In genomic region chr4:39855909-39856512, GRCh38 we compare ENCODE assay signal across 14 cellular contexts.
DNase-seq lines count a peak whose midpoint lies in the region; ATAC-seq and TF ChIP-seq lines count a peak whose summit lies in the region.
"Had no signal": no experiment of that assay in that cellular context is flagged by ENCODE, and none has a peak within 500 bp of the region (broad histone marks: within the 10 kb centered on the region; RNA-seq: fewer than 3 reads in every experiment).

No MANE protein-coding gene starts in this region.

- no peak for TF ChIP-seq POLR2A in Peyer's patch (IDR thresholded peaks at IDR 0.05)

- no peak for TF ChIP-seq CTCF in RWPE2 (IDR thresholded peaks at IDR 0.05; ENCODE audit: poor library complexity, severe bottlenecking)
- TF ChIP-seq CTCF in fibroblast of lung (conservative IDR thresholded peaks at IDR 0.05 in 1 of 2, IDR thresholded peaks at IDR 0.05 in 1 of 2; ENCODE audit: low read depth in 1 of 2, low read length in 2 of 2), result no peak
- TF ChIP-seq CTCF in Peyer's patch (IDR thresholded peaks at IDR 0.05), result no peak

- peak; percentile 53; the same call in 2 of the 3 replicates for ATAC-seq in RWPE2 (ENCODE audit: low read depth)
- no peak for ATAC-seq in HG02870 (IDR thresholded peaks at IDR 0.05; ENCODE audit: unreplicated experiment)
- ATAC-seq in HG03045 (IDR thresholded peaks at IDR 0.05; ENCODE audit: unreplicated experiment), result no peak
- ATAC-seq: activated CD4-positive, CD25-positive, alpha-beta regulatory T cell treated with anti-CD3 and anti-CD28 coated beads, Interleukin-2, amount 50 U/mL, for 24 hours; Right ventricle myocardium inferior had no signal

- no peak overlapping the region for H3K9ac ChIP-seq in fibroblast of lung (ENCODE audit: insufficient read depth, low read length)
- H3K9ac ChIP-seq: KMS-11 had no signal

- H3K36me3 ChIP-seq in RWPE2 (ENCODE audit: low read depth) (peaks cover 81% of the 10 kb centered on the region), fibroblast of lung (ENCODE audit: control insufficient read depth, insufficient read depth, low read length) (peaks cover 4% of the 10 kb centered on the region), Peyer's patch (peaks cover 0 to 69% (median 0%) of the 10 kb centered on the region in 3 donors)

- no peak overlapping the region for H3K4me2 ChIP-seq in fibroblast of lung (ENCODE audit: extremely low read depth, insufficient read depth, low read length)
- H3K4me2 ChIP-seq: KMS-11 had no signal

- H3K9me3 ChIP-seq in RWPE2 (ENCODE audit: severe bottlenecking) (peaks cover 8% of the 10 kb centered on the region), fibroblast of lung (ENCODE audit: control insufficient read depth, insufficient read depth, low read depth, low read length) (no peaks in the 10 kb centered on the region), Peyer's patch (no peaks in the 10 kb centered on the region)
- H3K9me3 ChIP-seq: testis had no signal

- H3K4me1 ChIP-seq in RWPE2 (ENCODE audit: insufficient read depth, poor library complexity, severe bottlenecking) (no peaks in the 10 kb centered on the region), fibroblast of lung (ENCODE audit: control insufficient read depth, extremely low read depth, insufficient read depth, low read length) (no peaks in the 10 kb centered on the region), Peyer's patch (no peaks in the 10 kb centered on the region)
- H3K4me1 ChIP-seq: testis had no signal

- H3K4me3 ChIP-seq in RWPE2 (ENCODE audit: severe bottlenecking) (no peak overlapping the region), fibroblast of lung (replicated peaks in 1 of 4; ENCODE audit: control extremely low read depth in 1 of 4, insufficient read depth in 1 of 4, low read depth in 3 of 4, low read length in 4 of 4) (no peak overlapping the region), Peyer's patch (no peak overlapping the region)
- H3K4me3 ChIP-seq: testis had no signal

- no peaks in the 10 kb centered on the region for H3K79me2 ChIP-seq in fibroblast of lung (ENCODE audit: control insufficient read depth, insufficient read depth, low read length)

- no peak overlapping the region for H2AFZ ChIP-seq in fibroblast of lung (ENCODE audit: low read length)

- DNase-seq in A172 (ENCODE audit: low spot score) (peak; percentile 75), H4 (ENCODE audit: low spot score) (peak; percentile 12), RWPE2 (ENCODE audit: low spot score) (no peak), fibroblast of lung (ENCODE audit: low read depth in 2 of 2) (peak; percentile 37 to 45), Peyer's patch (no peak), DMS 273 (lab: John Stamatoyannopoulos, UW; ENCODE audit: unreplicated experiment) (no peak)
- DNase-seq: GF-D8, hippocampal formation, testis had no signal

- H3K27ac ChIP-seq in RWPE2 (ENCODE audit: poor library complexity, severe bottlenecking) (peak overlapping the region; percentile 20), fibroblast of lung (ENCODE audit: insufficient read depth, low read length) (no peak overlapping the region), Peyer's patch (no peak overlapping the region)
- H3K27ac ChIP-seq: KMS-11, testis had no signal

- H3K27me3 ChIP-seq in RWPE2 (ENCODE audit: insufficient read depth, poor library complexity, severe bottlenecking) (no peaks in the 10 kb centered on the region), fibroblast of lung (ENCODE audit: control insufficient read depth, insufficient read depth, low read length) (no peaks in the 10 kb centered on the region), Peyer's patch (no peaks in the 10 kb centered on the region)
- H3K27me3 ChIP-seq: testis had no signal

- no peaks in the 10 kb centered on the region for H4K20me1 ChIP-seq in fibroblast of lung (ENCODE audit: control insufficient read depth, extremely low read depth, insufficient read depth, low read length)

Comparison
In these comparisons a context has a peak if more than half of its experiments do, and no peak if none do; other contexts are left out.
1. DNase-seq: peak in A172 (single experiment), H4 (single experiment) and fibroblast of lung (2 of 2); none in RWPE2 (single experiment), Peyer's patch (0 of 3) and DMS 273 (single experiment).